In genomic region chr20:59087829-59088433, GRCh38 we compare ENCODE assay signal across 8 cellular contexts. TPM values are rescaled to one million over a fixed set of nuclear protein-coding genes. Genes with fewer than 3 reads are reported as not detected.
A peak's percentile ranks its signal among the peaks of the same experiment; 100 is the strongest.
DNase-seq lines count a peak whose midpoint lies in the region; ATAC-seq and TF ChIP-seq lines count a peak whose summit lies in the region.

No MANE protein-coding gene starts in this region.

- peak; percentile 16 for DNase-seq in GM12864 (ENCODE audit: low read depth)
- DNase-seq in NCI-H128 (lab: John Stamatoyannopoulos, UW; ENCODE audit: unreplicated experiment), result peak; percentile 16
- DNase-seq in T-helper 1 cell, result peak; percentile 62 to 85 (median 72)
- DNase-seq in adipocyte (ENCODE audit: low read depth), result peak; percentile 80
- DNase-seq in heart right ventricle, result peak; percentile 81 to 84
- DNase-seq in retina, result peak; percentile 60

- no peak overlapping the region for H3K27ac ChIP-seq in heart right ventricle

- H3K4me3 ChIP-seq in GM12864 (ENCODE audit: low read depth, low read length) (no peak overlapping the region), adipocyte (ENCODE audit: low read length) (no peak overlapping the region), heart right ventricle (no peak overlapping the region)

- H3K4me1 ChIP-seq in adipocyte (ENCODE audit: control insufficient read depth, insufficient read depth, low read length), result no peaks in the 10 kb centered on the region
- peaks cover 0 to 17% (median 0%) of the 10 kb centered on the region in 9 donors for H3K4me1 ChIP-seq in heart right ventricle

- no peak overlapping the region for H3K9ac ChIP-seq in adipocyte (ENCODE audit: low read length)

- H3K36me3 ChIP-seq in adipocyte (ENCODE audit: control insufficient read depth, insufficient read depth, low read length, severe bottlenecking) (no peaks in the 10 kb centered on the region), heart right ventricle (no peaks in the 10 kb centered on the region)

- H3K9me3 ChIP-seq in adipocyte (ENCODE audit: control insufficient read depth, low read length), result no peaks in the 10 kb centered on the region
- H3K9me3 ChIP-seq in heart right ventricle, result no peaks in the 10 kb centered on the region

- peak; percentile 87 for TF ChIP-seq CTCF in GM12864 (IDR thresholded peaks at IDR 0.05; ENCODE audit: low read depth, low read length, missing control alignments)
- TF ChIP-seq CTCF in heart right ventricle (IDR thresholded peaks at IDR 0.05), result peak; percentile 80 to 97 (median 94)

- H3K27me3 ChIP-seq in adipocyte (replicated peaks; ENCODE audit: control insufficient read depth, insufficient read depth, low read length) (peaks cover 9% of the 10 kb centered on the region), heart right ventricle (peaks cover 0 to 9% (median 0%) of the 10 kb centered on the region in 7 donors)

- WGBS in heart right ventricle, 2 donors, result 15 to 17% methylated on average over 5 of the region's 5 CpGs

- ATAC-seq in heart right ventricle, result peak in 6 of 8 donors; percentile 74 to 88 (median 86)
- no peak for ATAC-seq in GM18519 (IDR thresholded peaks at IDR 0.05; ENCODE audit: low FRiP score, unreplicated experiment)
- ATAC-seq in HG02798 (IDR thresholded peaks at IDR 0.05; ENCODE audit: poor library complexity, unreplicated experiment), result no peak

- intact Hi-C loops in heart right ventricle (cut with DNase I), result loop anchor here in 8 of 10 donors (1.0 to 10.0 kb wide), 10 partner anchors 119 to 407 kb away; no protein-coding TSS in a partner anchor

RNA-seq across cellular contexts. Expression of gene PRELID3B, which starts 45.3 kb away (rescaled TPM):
- 10 to 100 TPM; 41.4 to 55.9 (median 47.5) TPM for total RNA-seq in heart right ventricle
- polyA plus RNA-seq in heart right ventricle, result 10 to 100 TPM; 11.5 to 26.1 TPM

RNA-seq across cellular contexts. Expression of gene ATP5F1E, which starts 55.8 kb away (rescaled TPM):
- total RNA-seq in heart right ventricle, result 100 to 1,000 TPM; 105 to 155 (median 121) TPM
- 10 to 100 TPM; 84.7 to 96.7 TPM for polyA plus RNA-seq in heart right ventricle

Comparison
In these comparisons a context has a peak if more than half of its experiments do, and no peak if none do; other contexts are left out.
1. DNase-seq: peak in every context shown above with its lines; median percentile 82 in heart right ventricle; 80 in adipocyte; 72 in T-helper 1 cell; 60 in retina; 16 in GM12864; 16 in NCI-H128.
2. ATAC-seq: peak in heart right ventricle (6 of 8); none in GM18519 (single experiment) and HG02798 (single experiment).